In genomic region chr9:11457809-11458785, GRCh38 we compare ENCODE assay signal across 14 cellular contexts.
DNase-seq lines count a peak whose midpoint lies in the region; ATAC-seq lines count a peak whose summit lies in the region.
"Had no signal": no experiment of that assay in that cellular context is flagged by ENCODE, and none has a peak within 500 bp of the region (broad histone marks: within the 10 kb centered on the region; RNA-seq: fewer than 3 reads in every experiment).

No MANE protein-coding gene starts in this region.

- no peak overlapping the region for H3K4ac ChIP-seq in neuronal stem cell (ENCODE audit: low read length)

- peak overlapping the region; percentile 34 for H3K4me3 ChIP-seq in endocrine pancreas (ENCODE audit: control insufficient read depth, insufficient read depth, low read length)
- no peak overlapping the region for H3K4me3 ChIP-seq in neuronal stem cell (ENCODE audit: low read length in 2 of 2)
- H3K4me3 ChIP-seq: dorsolateral prefrontal cortex, GM23248, left ventricle myocardium inferior had no signal

- no peak overlapping the region for H4K91ac ChIP-seq in neuronal stem cell (ENCODE audit: low read depth, low read length, poor library complexity)

- ATAC-seq in GM21576 (IDR thresholded peaks at IDR 0.05; ENCODE audit: unreplicated experiment): no peak

- H2AFZ ChIP-seq in neuronal stem cell (ENCODE audit: low read length): peak overlapping the region; percentile 82
- H2AFZ ChIP-seq: GM23248 had no signal

- H3K23ac ChIP-seq in neuronal stem cell (ENCODE audit: low read depth, low read length, poor library complexity): no peak overlapping the region

- H2BK12ac ChIP-seq in neuronal stem cell (ENCODE audit: low read length): no peak overlapping the region

- no peak overlapping the region for H2AK5ac ChIP-seq in neuronal stem cell (ENCODE audit: low read depth, low read length)

- no peak overlapping the region for H3K18ac ChIP-seq in neuronal stem cell (ENCODE audit: low read length)

- no peaks in the 10 kb centered on the region for H3K79me1 ChIP-seq in neuronal stem cell (ENCODE audit: low read depth, low read length)

- no peak overlapping the region for H3K27ac ChIP-seq in neuronal stem cell (replicated peaks; ENCODE audit: low read length)
- H3K27ac ChIP-seq: dorsolateral prefrontal cortex, GM23248, left ventricle myocardium inferior had no signal

- H4K8ac ChIP-seq in neuronal stem cell (ENCODE audit: low read depth, low read length): no peak overlapping the region

- H3K14ac ChIP-seq in neuronal stem cell (ENCODE audit: low read length): no peak overlapping the region

- no CpG with 5 or more reads among the region's 6 CpGs for WGBS in neuronal stem cell (ENCODE audit: extremely low coverage in 2 of 2, insufficient read length in 2 of 2, insufficient replicate concordance in 1 of 2), 2 donors

- no peaks in the 10 kb centered on the region for H3K9me3 ChIP-seq in endocrine pancreas (ENCODE audit: control insufficient read depth, low read length)
- H3K9me3 ChIP-seq in neuronal stem cell (replicated peaks in 1 of 2; ENCODE audit: control insufficient read depth in 2 of 2, insufficient read depth in 1 of 2, low read depth in 1 of 2, low read length in 2 of 2): no peaks in the 10 kb centered on the region

- H3K27me3 ChIP-seq in endocrine pancreas (ENCODE audit: control insufficient read depth, insufficient read depth, low read length) (no peaks in the 10 kb centered on the region), neuronal stem cell (ENCODE audit: control insufficient read depth in 3 of 3, insufficient read depth in 3 of 3, low read depth in 1 of 3, low read length in 3 of 3) (no peaks in the 10 kb centered on the region)
- H3K27me3 ChIP-seq: dorsolateral prefrontal cortex had no signal

- H3K4me1 ChIP-seq in endocrine pancreas (ENCODE audit: control insufficient read depth, insufficient read depth, low read length): peaks cover 17% of the 10 kb centered on the region
- H3K4me1 ChIP-seq in neuronal stem cell (ENCODE audit: control insufficient read depth in 2 of 2, insufficient read depth in 1 of 2, low read depth in 1 of 2, low read length in 2 of 2): peaks cover 0 to 4% of the 10 kb centered on the region in 2 donors
- H3K4me1 ChIP-seq: left ventricle myocardium inferior had no signal

- H3K36me3 ChIP-seq in endocrine pancreas (ENCODE audit: control insufficient read depth, insufficient read depth, low read length) (no peaks in the 10 kb centered on the region), neuronal stem cell (replicated peaks in 1 of 2; ENCODE audit: control insufficient read depth in 2 of 2, insufficient read depth in 2 of 2, low read length in 2 of 2) (no peaks in the 10 kb centered on the region)
- H3K36me3 ChIP-seq: left ventricle myocardium inferior had no signal

- no peak overlapping the region for H2BK5ac ChIP-seq in neuronal stem cell (ENCODE audit: low read length)

- H3K4me2 ChIP-seq in neuronal stem cell (ENCODE audit: insufficient read depth, low read length, poor library complexity, severe bottlenecking): no peak overlapping the region

- no peak overlapping the region for H2BK15ac ChIP-seq in neuronal stem cell (ENCODE audit: low read length)

- DNase-seq in NCI-H1436 (lab: John Stamatoyannopoulos, UW) (peak; percentile 27), NCI-H1436 treated with DMSO at 0.1 percent for 48 hours (lab: John Stamatoyannopoulos, UW) (no peak), NCI-H446 treated with DMSO at 0.1 percent for 48 hours (lab: John Stamatoyannopoulos, UW) (peak; percentile 95), neuronal stem cell (ENCODE audit: low spot score) (peak; percentile 17), amniotic stem cell (lab: John Stamatoyannopoulos, UW) (no peak), NCI-H128 (lab: John Stamatoyannopoulos, UW; ENCODE audit: unreplicated experiment) (no peak)
- DNase-seq: activated CD8-positive, alpha-beta memory T cell treated with anti-CD3 and anti-CD28 coated beads, Interleukin-2, amount 50 U/mL, for 48 hours; dorsolateral prefrontal cortex; GM23248; left ventricle myocardium inferior; NCI-H2081 treated with DMSO at 0.1 percent for 48 hours; nucleus accumbens had no signal

- H3K9ac ChIP-seq in endocrine pancreas (ENCODE audit: control insufficient read depth, insufficient read depth, low read length): peak overlapping the region; percentile 26
- no peak overlapping the region for H3K9ac ChIP-seq in neuronal stem cell (ENCODE audit: low read depth, low read length, poor library complexity)
- H3K9ac ChIP-seq: GM23248 had no signal

- H2BK120ac ChIP-seq in neuronal stem cell (ENCODE audit: low read depth, low read length): no peak overlapping the region

Comparison
In these comparisons a context has a peak if more than half of its experiments do, and no peak if none do; other contexts are left out.
1. DNase-seq: peak in NCI-H1436 (single experiment), NCI-H446 treated with DMSO at 0.1 percent for 48 hours (single experiment) and neuronal stem cell (single experiment); none in NCI-H1436 treated with DMSO at 0.1 percent for 48 hours (single experiment), amniotic stem cell (single experiment) and NCI-H128 (single experiment).